Comparison of ENCODE assay signal across 8 cellular contexts in the genomic region with DNA sequence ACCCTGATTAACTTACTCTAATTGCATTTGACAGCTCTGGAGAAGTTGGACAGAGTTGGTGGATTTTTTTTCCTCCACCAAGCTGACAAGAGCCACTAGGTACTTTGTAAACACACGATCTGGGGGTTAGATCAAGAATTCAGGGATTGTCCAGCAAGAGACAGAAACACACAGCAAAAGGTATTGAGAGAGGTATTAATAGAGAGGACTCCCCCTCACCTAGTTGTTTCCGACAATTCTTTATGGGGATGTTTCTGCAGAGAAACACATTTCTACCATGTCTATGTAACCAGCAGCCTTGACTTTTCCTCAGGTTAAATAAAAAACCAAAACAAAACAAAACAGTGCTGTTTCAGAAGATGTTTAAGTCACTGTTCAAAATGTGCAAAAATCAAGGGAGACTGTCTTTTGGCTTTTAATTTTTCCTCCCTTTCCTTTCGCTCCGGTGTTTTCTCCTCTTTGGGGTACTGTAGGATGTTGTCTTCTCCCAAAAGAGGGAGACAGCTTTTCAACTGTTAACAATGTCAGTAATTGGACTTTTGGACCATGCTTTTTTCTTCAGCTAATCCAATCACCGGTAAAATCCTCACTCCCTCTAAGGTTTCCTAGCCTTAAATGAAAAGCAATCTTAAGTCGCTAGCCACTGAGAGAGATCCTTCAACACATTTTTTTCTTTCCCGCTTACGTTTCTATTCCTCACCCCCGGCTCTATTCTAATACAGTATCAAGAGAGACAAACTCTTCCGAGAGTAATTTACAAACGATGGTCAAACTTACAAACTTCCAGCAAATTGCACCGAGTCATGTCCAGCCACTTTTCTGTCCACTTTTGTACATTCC. TPM values are rescaled to one million over a fixed set of nuclear protein-coding genes. Genes with fewer than 3 reads are reported as not detected.
DNase-seq lines count a peak whose midpoint lies in the region; ATAC-seq, FAIRE-seq and TF ChIP-seq lines count a peak whose summit lies in the region.

No MANE protein-coding gene starts in this region.

- peak overlapping the region; percentile 81 to 92 for H3K27ac Mint-ChIP-seq in natural killer cell

- H3K27me3 Mint-ChIP-seq in natural killer cell (ENCODE audit: low read depth in 2 of 2): peaks cover 0 to 3% of the 10 kb centered on the region in 2 donors

- POLR2A ChIA-PET in PC-3 (lab: Charles Lee; ENCODE audit: unreplicated experiment): interaction anchor here (0.5 to 1.1 kb wide), 12 partner anchors 29 to 512 kb away, joined by 3 to 11 read pairs (median 4); a partner anchor contains a TSS
- POLR2A ChIA-PET in H1 (lab: Charles Lee; ENCODE audit: partially characterized antibody): interaction anchor here (0.8 to 3.3 kb wide), 5 partner anchors 10 to 509 kb away, joined by 3 to 13 read pairs (median 4); a partner anchor contains a TSS

- H3K4me2 ChIP-seq in PC-3 (ENCODE audit: low read length) (peak overlapping the region; percentile 90), H1 (ENCODE audit: insufficient read depth in 1 of 2, low read depth in 2 of 2, low read length in 2 of 2) (peak overlapping the region; percentile 51 to 84)

- no peak overlapping the region for H3K4ac ChIP-seq in H1 (replicated peaks; ENCODE audit: insufficient read length, low read depth, low read length)

- no peaks in the 10 kb centered on the region for H3F3A ChIP-seq in PC-3 (ENCODE audit: low read length, unreplicated experiment)

- no peaks in the 10 kb centered on the region for H3K9me2 ChIP-seq in PC-3 (replicated peaks; ENCODE audit: low read length)

- BruUV-seq in PC-3 (replicated peaks; lab: Mats Ljungman, UMichigan): TSS peak; percentile 87

- CTCF ChIA-PET in PC-3 (lab: Charles Lee) (interaction anchor here (0.6 to 2.9 kb wide), 42 partner anchors 11 to 1200 kb away, joined by 3 to 30 read pairs (median 5); a partner anchor contains a TSS), H1 (lab: Charles Lee; ENCODE audit: partially characterized antibody) (interaction anchor here (0.6 to 7.7 kb wide), 94 partner anchors 8 to 703 kb away, joined by 3 to 49 read pairs (median 4); a partner anchor contains a TSS)

- no peaks in the 10 kb centered on the region for H3K9me3 Mint-ChIP-seq in natural killer cell

- H3K27ac ChIP-seq in PC-3 (ENCODE audit: low read length) (peak overlapping the region; percentile 69), H1 (ENCODE audit: low read depth, low read length) (no peak overlapping the region)

- intact Hi-C loops in PC-3 (cut with micrococcal nuclease) (loop anchor here (2.0 to 5.0 kb wide), 8 partner anchors 70 to 418 kb away; a partner anchor contains a TSS), natural killer cell (cut with micrococcal nuclease) (loop anchor here (2.0 to 5.0 kb wide), 3 partner anchors 75 to 506 kb away; no protein-coding TSS in a partner anchor)

- no peak overlapping the region for H4K8ac ChIP-seq in H1 (ENCODE audit: extremely low read depth, insufficient read depth, low read length)

- H2BK5ac ChIP-seq in H1 (ENCODE audit: low read depth, low read length): no peak overlapping the region

- no peak for TF ChIP-seq CTCF in GM12864 (IDR thresholded peaks at IDR 0.05; ENCODE audit: low read depth, low read length, missing control alignments)
- no peak for TF ChIP-seq CTCF in PC-3 (conservative IDR thresholded peaks at IDR 0.05; ENCODE audit: low read depth, low read length)
- TF ChIP-seq CTCF in H1 (IDR thresholded peaks at IDR 0.05; ENCODE audit: control extremely low read depth in 1 of 3, insufficient read depth in 1 of 3, low read depth in 1 of 3, low read length in 3 of 3): no peak
- TF ChIP-seq CTCF in natural killer cell (IDR thresholded peaks at IDR 0.05): no peak

- no peaks in the 10 kb centered on the region for H3K9me3 ChIP-seq in PC-3 (ENCODE audit: low read length)
- no peaks in the 10 kb centered on the region for H3K9me3 ChIP-seq in H1 (ENCODE audit: insufficient read depth in 2 of 2, low read depth in 1 of 2, low read length in 1 of 2)

- TF ChIP-seq EP300 in H1 (IDR thresholded peaks at IDR 0.05; ENCODE audit: borderline replicate concordance in 1 of 2, low read depth in 2 of 2, low read length in 2 of 2): no peak

- H3K18ac ChIP-seq in H1 (ENCODE audit: extremely low read depth, low read length): peak overlapping the region; percentile 68; the same call in 1 of the 2 replicates

- no peaks in the 10 kb centered on the region; the same call in 1 of the 2 replicates for H3K79me1 ChIP-seq in H1 (ENCODE audit: low read depth, low read length)

- peak overlapping the region; percentile 88 for H2AFZ ChIP-seq in PC-3 (ENCODE audit: low read length)
- H2AFZ ChIP-seq in H1 (ENCODE audit: low read length): peak overlapping the region; percentile 98

- H3K4me3 ChIP-seq in GM12864 (ENCODE audit: low read depth, low read length) (peak overlapping the region; percentile 69), PC-3 (ENCODE audit: low read length) (peak overlapping the region; percentile 89), H1 (ENCODE audit: extremely low read depth in 1 of 4, insufficient read depth in 2 of 4, low read depth in 3 of 4, low read length in 4 of 4) (peak overlapping the region; percentile 48 to 95 (median 70))

- H3K27me3 ChIP-seq in PC-3 (ENCODE audit: low read length) (no peaks in the 10 kb centered on the region), H1 (replicated peaks in 1 of 4; ENCODE audit: control insufficient read depth in 3 of 4, extremely low read depth in 1 of 4, insufficient read depth in 3 of 4, low read length in 3 of 4) (peaks cover 0 to 3% (median 0%) of the 10 kb centered on the region in 4 experiments; a peak in 1 of 7 replicates)

- ATAC-seq in PC-3: peak; percentile 7
- no peak for ATAC-seq in natural killer cell
- no peak for ATAC-seq in HG02763 (IDR thresholded peaks at IDR 0.05; ENCODE audit: unreplicated experiment)

- H3K9ac ChIP-seq in PC-3 (ENCODE audit: low read length) (peak overlapping the region; percentile 92), H1 (replicated peaks in 1 of 4; ENCODE audit: extremely low read depth in 1 of 4, low read depth in 3 of 4, low read length in 3 of 4) (peak overlapping the region in 1 of 4 experiments; percentile 54; a peak in 1 of 7 replicates)

- no peak overlapping the region for H2AK5ac ChIP-seq in H1 (ENCODE audit: low read depth, low read length)

- 0 out of 2 replicates have a peak overlapping the region, but pooled peaks have one; percentile 77 for H2BK15ac ChIP-seq in H1 (ENCODE audit: low read length)

- peaks cover 62% of the 10 kb centered on the region in 2 donors for H3K4me1 Mint-ChIP-seq in natural killer cell

- no peak overlapping the region for H4K5ac ChIP-seq in H1 (ENCODE audit: insufficient read length, low read depth, low read length)

- H3K36me3 ChIP-seq in PC-3 (ENCODE audit: low read depth, low read length) (no peaks in the 10 kb centered on the region), H1 (ENCODE audit: control insufficient read depth in 2 of 4, insufficient read depth in 4 of 4, low read length in 3 of 4) (no peaks in the 10 kb centered on the region)

- no peak for TF ChIP-seq RAD21 in H1 (IDR thresholded peaks at IDR 0.05 in 1 of 2, conservative IDR thresholded peaks at IDR 0.05 in 1 of 2; ENCODE audit: low read depth in 2 of 2, low read length in 2 of 2)

- H3K23me2 ChIP-seq in H1 (ENCODE audit: low read depth, low read length): peaks cover 6% of the 10 kb centered on the region; the same call in 1 of the 2 replicates

- peak overlapping the region; percentile 99 for H3K4me3 Mint-ChIP-seq in natural killer cell

- H4K20me1 ChIP-seq in PC-3 (ENCODE audit: low read length): no peaks in the 10 kb centered on the region
- no peaks in the 10 kb centered on the region for H4K20me1 ChIP-seq in H1 (replicated peaks in 1 of 2; ENCODE audit: control insufficient read depth in 1 of 2, insufficient read depth in 2 of 2, low read length in 2 of 2)

- no peaks in the 10 kb centered on the region for H3K36me3 Mint-ChIP-seq in natural killer cell

- H2BK12ac ChIP-seq in H1 (ENCODE audit: low read depth, low read length): no peak overlapping the region

- no peak overlapping the region for H3K56ac ChIP-seq in H1 (replicated peaks; ENCODE audit: insufficient read length, low read depth, low read length)

- WGBS in H1 (ENCODE audit: extremely low coverage in 1 of 2, insufficient coverage in 1 of 2, insufficient read length in 1 of 2, insufficient replicate concordance in 2 of 2, low coverage in 1 of 2, low lambda C conversion rate in 2 of 2, missing lambda C conversion rate in 1 of 2), 2 experiments: 13% methylated on average over 12 of the region's 12 CpGs; no CpG with 5 or more reads in 1 of the 2 experiments

- no peak overlapping the region for H3K23ac ChIP-seq in H1 (ENCODE audit: insufficient read length)

- DNase-seq in GM12864 (ENCODE audit: low read depth): no peak
- DNase-seq in PC-3: peak; percentile 43
- DNase-seq in H1 (ENCODE audit: low read depth in 1 of 2, low spot score in 2 of 2): no peak
- no peak for DNase-seq in natural killer cell
- DNase-seq in NCI-H748 treated with DMSO at 0.1 percent for 48 hours (lab: John Stamatoyannopoulos, UW): no peak
- no peak for DNase-seq in nucleus accumbens (lab: John Stamatoyannopoulos, UW)
- no peak for DNase-seq in effector CD4-positive, alpha-beta T cell

- H4K91ac ChIP-seq in H1 (replicated peaks; ENCODE audit: insufficient read length, low read length): no peak overlapping the region

- H2BK120ac ChIP-seq in H1 (replicated peaks; ENCODE audit: low read depth, low read length): no peak overlapping the region

- H2BK20ac ChIP-seq in H1 (ENCODE audit: low read length): no peak overlapping the region

- FAIRE-seq in H1 (lab: Jason Lieb, UNC): no peak

- TF ChIP-seq POLR2A in H1 (IDR thresholded peaks at IDR 0.05; ENCODE audit: control extremely low read depth in 1 of 2, low read depth in 2 of 2, low read length in 2 of 2): no peak

- H3K14ac ChIP-seq in H1 (ENCODE audit: insufficient read length): no peak overlapping the region

- peaks cover 42% of the 10 kb centered on the region for H3K4me1 ChIP-seq in PC-3 (ENCODE audit: insufficient read depth, low read length)
- H3K4me1 ChIP-seq in H1 (replicated peaks in 1 of 4; ENCODE audit: control insufficient read depth in 3 of 4, insufficient read depth in 4 of 4, low read length in 3 of 4): peaks cover 0 to 23% (median 8%) of the 10 kb centered on the region in 4 experiments; a peak in 6 of 7 replicates

- H3K79me2 ChIP-seq in PC-3 (ENCODE audit: low read length): peaks cover 55% of the 10 kb centered on the region
- peaks cover 0 to 14% of the 10 kb centered on the region in 2 experiments; a peak in 2 of 4 replicates for H3K79me2 ChIP-seq in H1 (ENCODE audit: control insufficient read depth in 1 of 2, insufficient read depth in 2 of 2, low read length in 2 of 2)

RNA-seq across cellular contexts. Expression of a gene that starts 0.6 kb away (rescaled TPM):
- total RNA-seq in PC-3 (2014; rRNA removed): 10.3 and 10.9 TPM in 2 replicates
- 6.6 and 6.8 TPM in 2 replicates for total RNA-seq in H1 (2021; fragmentation: NEBNext Ultra II Directional; extraction: Animal tissue kit (Norgen Biotek cat#: 25700))
- 2.5 and 3.8 TPM in 2 replicates for polyA plus RNA-seq in H1 (2011; rRNA removed)
- 2.8 TPM for polyA plus RNA-seq in H1 (2011; cell fraction: cytosol; rRNA removed)
- polyA plus RNA-seq in H1 (2011; cell fraction: nucleus; rRNA removed): 3.6 TPM
- 2.0 to 3.5 TPM (median 2.5 TPM) in 4 replicates for polyA plus RNA-seq in H1 (2012, experiment 1 of 2)
- polyA plus RNA-seq in H1 (2012, experiment 2 of 2): 0.17 TPM
- polyA plus RNA-seq in H1 (2013, experiment 1 of 2): 4.4 TPM
- 4.5 TPM for polyA plus RNA-seq in H1 (2013, experiment 2 of 2)
- polyA minus RNA-seq in H1 (2011; rRNA and poly(A)+ RNA removed): 6.3 and 10.5 TPM in 2 replicates
- 5.4 TPM for polyA minus RNA-seq in H1 (2011; cell fraction: cytosol; rRNA and poly(A)+ RNA removed)
- 14.2 TPM for polyA minus RNA-seq in H1 (2011; cell fraction: nucleus; rRNA and poly(A)+ RNA removed)
- total RNA-seq in natural killer cell: 10 to 100 TPM; 14.2 to 20.5 (median 16.1) TPM

RNA-seq across cellular contexts. Expression of a gene that starts 47.4 kb away (rescaled TPM):
- 13.5 and 14.5 TPM in 2 replicates for total RNA-seq in PC-3 (2014; rRNA removed)
- 15.2 and 17.0 TPM in 2 replicates for total RNA-seq in H1 (2021; fragmentation: NEBNext Ultra II Directional; extraction: Animal tissue kit (Norgen Biotek cat#: 25700))
- 3.5 and 6.0 TPM in 2 replicates for polyA plus RNA-seq in H1 (2011; rRNA removed)
- polyA plus RNA-seq in H1 (2011; cell fraction: cytosol; rRNA removed): 9.3 TPM
- polyA plus RNA-seq in H1 (2011; cell fraction: nucleus; rRNA removed): 7.4 TPM
- 6.4 to 19.0 TPM (median 7.6 TPM) in 4 replicates for polyA plus RNA-seq in H1 (2012, experiment 1 of 2)
- polyA plus RNA-seq in H1 (2012, experiment 2 of 2): 1.2 TPM
- 22.0 TPM for polyA plus RNA-seq in H1 (2013, experiment 1 of 2)
- 21.7 TPM for polyA plus RNA-seq in H1 (2013, experiment 2 of 2)
- 5.3 and 6.2 TPM in 2 replicates for polyA minus RNA-seq in H1 (2011; rRNA and poly(A)+ RNA removed)
- polyA minus RNA-seq in H1 (2011; cell fraction: cytosol; rRNA and poly(A)+ RNA removed): 5.0 TPM
- polyA minus RNA-seq in H1 (2011; cell fraction: nucleus; rRNA and poly(A)+ RNA removed): 23.7 TPM
- total RNA-seq in natural killer cell: 10 to 100 TPM; 36.2 to 42.1 (median 38.0) TPM

RNA-seq across cellular contexts. Expression of a gene that starts 47.5 kb away (rescaled TPM):
- total RNA-seq in PC-3 (2014; rRNA removed) (4.7 and 5.1 TPM in 2 replicates), natural killer cell (1 to 10 TPM; 4.5 to 6.1 (median 5.5) TPM)
- total RNA-seq in H1 (2021; fragmentation: NEBNext Ultra II Directional; extraction: Animal tissue kit (Norgen Biotek cat#: 25700)): 4.9 and 5.4 TPM in 2 replicates
- 0.71 and 1.4 TPM in 2 replicates for polyA plus RNA-seq in H1 (2011; rRNA removed)
- 3.1 TPM for polyA plus RNA-seq in H1 (2011; cell fraction: cytosol; rRNA removed)
- polyA plus RNA-seq in H1 (2011; cell fraction: nucleus; rRNA removed): 0.66 TPM
- polyA plus RNA-seq in H1 (2012, experiment 1 of 2): 2.9 to 6.1 TPM (median 3.6 TPM) in 4 replicates
- 0.43 TPM for polyA plus RNA-seq in H1 (2012, experiment 2 of 2)
- polyA plus RNA-seq in H1 (2013, experiment 1 of 2): 4.5 TPM
- 4.0 TPM for polyA plus RNA-seq in H1 (2013, experiment 2 of 2)
- polyA minus RNA-seq in H1 (2011; rRNA and poly(A)+ RNA removed): 1.3 and 1.7 TPM in 2 replicates
- 1.5 TPM for polyA minus RNA-seq in H1 (2011; cell fraction: cytosol; rRNA and poly(A)+ RNA removed)
- polyA minus RNA-seq in H1 (2011; cell fraction: nucleus; rRNA and poly(A)+ RNA removed): 3.1 TPM
